In the genomic region with DNA sequence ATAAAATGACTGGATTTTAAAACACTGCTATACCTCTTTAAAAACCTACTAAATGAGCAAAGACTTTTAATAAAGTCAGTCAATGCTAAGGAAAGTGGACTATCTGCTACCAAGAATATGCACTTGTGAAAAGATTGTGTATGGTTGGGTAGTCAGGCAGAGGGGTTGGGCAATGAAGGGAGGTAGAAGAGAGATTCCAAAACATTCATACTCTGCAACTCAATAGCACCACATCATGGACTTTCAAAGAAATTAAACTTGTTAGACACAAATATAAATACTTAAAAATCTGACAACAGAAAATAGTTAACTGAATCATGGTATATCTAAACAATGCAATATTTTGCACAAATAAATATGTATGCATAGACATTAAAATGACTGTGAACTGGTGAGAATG, we compare ENCODE assay signal across 17 cellular contexts.
DNase-seq lines count a peak whose midpoint lies in the region; ATAC-seq and TF ChIP-seq lines count a peak whose summit lies in the region.
"Had no signal": no experiment of that assay in that cellular context is flagged by ENCODE, and none has a peak within 500 bp of the region (broad histone marks: within the 10 kb centered on the region; RNA-seq: fewer than 3 reads in every experiment).

No MANE protein-coding gene starts in this region.

- H3K36me3 ChIP-seq in osteoblast (ENCODE audit: insufficient read depth, low read length), result no peaks in the 10 kb centered on the region
- H3K36me3 ChIP-seq in esophagus muscularis mucosa, result no peaks in the 10 kb centered on the region

- H3K4me3 Mint-ChIP-seq in T-helper 17 cell, result no peak overlapping the region
- H3K4me3 Mint-ChIP-seq: activated CD8-positive, alpha-beta T cell treated with anti-CD3 and anti-CD28 coated beads, Interleukin-2, amount 10 ng/mL, durations not matched to agents 7 days and 5 days; activated T-helper 17 cell treated with anti-CD3 and anti-CD28 coated beads, Interleukin-2, amount 50 U/mL, for 72 hours; CD14-positive monocyte had no signal

- no peak for ATAC-seq in T-helper 17 cell
- ATAC-seq: activated CD8-positive, alpha-beta T cell treated with anti-CD3 and anti-CD28 coated beads, Interleukin-2, amount 10 ng/mL, durations not matched to agents 7 days and 5 days; activated T-helper 17 cell treated with anti-CD3 and anti-CD28 coated beads, Interleukin-2, amount 50 U/mL, for 72 hours had no signal

- TF ChIP-seq EP300 in esophagus muscularis mucosa (IDR thresholded peaks at IDR 0.05), result no peak

- no peaks in the 10 kb centered on the region for H3K4me1 Mint-ChIP-seq in T-helper 17 cell
- H3K4me1 Mint-ChIP-seq: activated T-helper 17 cell treated with anti-CD3 and anti-CD28 coated beads, Interleukin-2, amount 50 U/mL, for 72 hours; CD14-positive monocyte had no signal

- TF ChIP-seq POLR2A in NB4 (IDR thresholded peaks at IDR 0.05; ENCODE audit: extremely low read depth, insufficient read length) (no peak), esophagus muscularis mucosa (IDR thresholded peaks at IDR 0.05; ENCODE audit: low read depth) (no peak)

- TF ChIP-seq CTCF in NB4 (IDR thresholded peaks at IDR 0.05; ENCODE audit: low read depth, low read length) (no peak), choroid plexus epithelial cell (conservative IDR thresholded peaks at IDR 0.05; ENCODE audit: low read depth, low read length) (peak; percentile 34), osteoblast (IDR thresholded peaks at IDR 0.05; ENCODE audit: extremely low read depth, low read depth, low read length) (peak; percentile 18), esophagus muscularis mucosa (IDR thresholded peaks at IDR 0.05) (no peak)

- H3K9me3 ChIP-seq in osteoblast (ENCODE audit: low read depth, low read length), result no peaks in the 10 kb centered on the region
- no peaks in the 10 kb centered on the region for H3K9me3 ChIP-seq in esophagus muscularis mucosa
- H3K9me3 ChIP-seq in T-helper 17 cell (ENCODE audit: control insufficient read depth, low read length, poor library complexity, severe bottlenecking), result no peaks in the 10 kb centered on the region

- H4K20me1 ChIP-seq in osteoblast (ENCODE audit: insufficient read depth, low read length), result no peaks in the 10 kb centered on the region

- H3K4me1 ChIP-seq in osteoblast (ENCODE audit: insufficient read depth, low read length), result no peaks in the 10 kb centered on the region
- H3K4me1 ChIP-seq in esophagus muscularis mucosa, result no peaks in the 10 kb centered on the region

- no peaks in the 10 kb centered on the region for H3K79me2 ChIP-seq in osteoblast (ENCODE audit: insufficient read depth, low read length)

- no peak overlapping the region for H3K27ac ChIP-seq in osteoblast (ENCODE audit: low read depth, low read length)
- no peak overlapping the region for H3K27ac ChIP-seq in esophagus muscularis mucosa (replicated peaks in 1 of 4)

- H2AFZ ChIP-seq in osteoblast (ENCODE audit: low read length), result no peak overlapping the region

- intact Hi-C loops in esophagus muscularis mucosa (cut with DNase I), result no loop called here

- no peak overlapping the region for H3K4me3 ChIP-seq in NB4 (ENCODE audit: low read depth, low read length)
- H3K4me3 ChIP-seq in choroid plexus epithelial cell (ENCODE audit: low read depth, low read length), result no peak overlapping the region
- no peak overlapping the region for H3K4me3 ChIP-seq in osteoblast (ENCODE audit: insufficient read depth, low read length)
- no peak overlapping the region for H3K4me3 ChIP-seq in esophagus muscularis mucosa

- DNase-seq in HCEC 1CT, result peak; percentile 30
- peak; percentile 27 for DNase-seq in NB4 (ENCODE audit: low read depth)
- peak; percentile 70 for DNase-seq in choroid plexus epithelial cell (ENCODE audit: low read depth)
- no peak for DNase-seq in osteoblast (ENCODE audit: insufficient read length, low spot score, missing footprints)
- DNase-seq in GOT3 (lab: John Stamatoyannopoulos, UW), result no peak
- no peak for DNase-seq in esophagus muscularis mucosa (ENCODE audit: extremely low spot score)
- no peak for DNase-seq in T-helper 17 cell
- DNase-seq in medulla oblongata (ENCODE audit: extremely low spot score), result no peak
- DNase-seq: activated CD8-positive, alpha-beta T cell treated with anti-CD3 and anti-CD28 coated beads, Interleukin-2, amount 10 ng/mL, durations not matched to agents 7 days and 5 days; amygdala; DND-41; kidney glomerular epithelial cell; NCI-H1105 treated with DMSO at 0.1 percent for 48 hours; occipital lobe; trophoblast cell had no signal

- no peaks in the 10 kb centered on the region for H3K36me3 Mint-ChIP-seq in T-helper 17 cell (ENCODE audit: low read depth)
- H3K36me3 Mint-ChIP-seq: CD14-positive monocyte had no signal

- H3K27me3 Mint-ChIP-seq in T-helper 17 cell, result no peaks in the 10 kb centered on the region
- H3K27me3 Mint-ChIP-seq: activated T-helper 17 cell treated with anti-CD3 and anti-CD28 coated beads, Interleukin-2, amount 50 U/mL, for 72 hours had no signal

- H3K27me3 ChIP-seq in osteoblast (ENCODE audit: insufficient read depth, low read length), result no peaks in the 10 kb centered on the region
- no peaks in the 10 kb centered on the region for H3K27me3 ChIP-seq in esophagus muscularis mucosa

- H3K27ac Mint-ChIP-seq in T-helper 17 cell, result no peak overlapping the region
- H3K27ac Mint-ChIP-seq: activated CD8-positive, alpha-beta T cell treated with anti-CD3 and anti-CD28 coated beads, Interleukin-2, amount 10 ng/mL, durations not matched to agents 7 days and 5 days; activated T-helper 17 cell treated with anti-CD3 and anti-CD28 coated beads, Interleukin-2, amount 50 U/mL, for 72 hours; CD14-positive monocyte had no signal

- H3K4me2 ChIP-seq in osteoblast (ENCODE audit: insufficient read depth, low read length), result no peak overlapping the region

Comparison
In these comparisons a context has a peak if more than half of its experiments do, and no peak if none do; other contexts are left out.
1. DNase-seq: peak in HCEC 1CT (single experiment), NB4 (single experiment) and choroid plexus epithelial cell (single experiment); none in osteoblast (single experiment), GOT3 (single experiment), esophagus muscularis mucosa (single experiment), T-helper 17 cell (0 of 3) and medulla oblongata (single experiment).
2. CTCF ChIP-seq: peak in choroid plexus epithelial cell (single experiment) and osteoblast (single experiment); none in NB4 (single experiment) and esophagus muscularis mucosa (0 of 3).